In genomic region chr10:101513733-101514132, GRCh38 we compare ENCODE assay signal across 36 cellular contexts.
"Had no signal": no experiment of that assay in that cellular context is flagged by ENCODE, and none has a peak within 500 bp of the region (broad histone marks: within the 10 kb centered on the region; RNA-seq: fewer than 3 reads in every experiment).

No MANE protein-coding gene starts in this region.

- H3K4me3 Mint-ChIP-seq: activated B cell treated with CpG ODN at 0.5 μM for 24 hours; activated CD4-positive, alpha-beta memory T cell treated with anti-CD3 and anti-CD28 coated beads, Interleukin-2, amount 10 ng/mL, durations not matched to agents 7 days and 5 days; activated CD4-positive, alpha-beta T cell treated with anti-CD3 and anti-CD28 coated beads for 36 hours; activated CD4-positive, alpha-beta T cell treated with anti-CD3 and anti-CD28 coated beads, Interleukin-2, amount 10 ng/mL, durations not matched to agents 7 days and 5 days; activated CD8-positive, alpha-beta memory T cell treated with anti-CD3 and anti-CD28 coated beads, Interleukin-2, amount 10 ng/mL, durations not matched to agents 7 days and 5 days; activated CD8-positive, alpha-beta T cell treated with anti-CD3 and anti-CD28 coated beads, Interleukin-2, amount 10 ng/mL, durations not matched to agents 7 days and 5 days; activated naive CD4-positive, alpha-beta T cell treated with anti-CD3 and anti-CD28 coated beads for 36 hours; activated naive CD4-positive, alpha-beta T cell treated with anti-CD3 and anti-CD28 coated beads, Interleukin-2, amount 50 U/mL, for 24 hours; activated naive CD8-positive, alpha-beta T cell; activated naive CD8-positive, alpha-beta T cell treated with anti-CD3 and anti-CD28 coated beads, Interleukin-2, amount 10 ng/mL, durations not matched to agents 7 days and 5 days; activated naive CD8-positive, alpha-beta T cell treated with anti-CD3 and anti-CD28 coated beads, Interleukin-2, amount 50 U/mL, for 24 hours; activated T-cell treated with anti-CD3 and anti-CD28 coated beads, Interleukin-2, amount 50 U/mL, for 24 hours; T-helper 1 cell treated with Interleukin-12 subunit alpha and Interleukin-12 subunit beta and Interleukin-4 antibody, amounts not matched to agents 30 μg/mL and 1 μg/mL, for 36 hours; T-helper 2 cell treated with Interferon-gamma antibody and Interleukin-4, amounts not matched to agents 5 μg/mL and 100 μg/mL, for 36 hours had no signal

- H3K4me1 ChIP-seq: ascending aorta, body of pancreas, breast epithelium had no signal

- H3K9me3 Mint-ChIP-seq: activated B cell treated with CpG ODN at 0.5 μM for 24 hours; activated CD4-positive, alpha-beta memory T cell treated with anti-CD3 and anti-CD28 coated beads, Interleukin-2, amount 10 ng/mL, durations not matched to agents 7 days and 5 days; activated CD4-positive, alpha-beta T cell treated with anti-CD3 and anti-CD28 coated beads, Interleukin-2, amount 10 ng/mL, durations not matched to agents 7 days and 5 days; activated naive CD4-positive, alpha-beta T cell treated with anti-CD3 and anti-CD28 coated beads for 36 hours; activated naive CD4-positive, alpha-beta T cell treated with anti-CD3 and anti-CD28 coated beads, Interleukin-2, amount 50 U/mL, for 24 hours; activated naive CD8-positive, alpha-beta T cell treated with anti-CD3 and anti-CD28 coated beads, Interleukin-2, amount 10 ng/mL, durations not matched to agents 7 days and 5 days; activated naive CD8-positive, alpha-beta T cell treated with anti-CD3 and anti-CD28 coated beads, Interleukin-2, amount 50 U/mL, for 24 hours; activated T-cell treated with anti-CD3 and anti-CD28 coated beads, Interleukin-2, amount 50 U/mL, for 24 hours; activated T-helper 2 cell treated with anti-CD3 and anti-CD28 coated beads, Interferon-gamma antibody, Interleukin-2, Interleukin-4, amounts not matched to agents 10 μg/mL and 5 μg/mL and 100 μg/mL, durations not matched to agents 14 hours and 24 hours and 36 hours; T-helper 1 cell treated with Interleukin-12 subunit alpha and Interleukin-12 subunit beta and Interleukin-4 antibody, amounts not matched to agents 30 μg/mL and 1 μg/mL, for 36 hours; T-helper 2 cell treated with Interferon-gamma antibody and Interleukin-4, amounts not matched to agents 5 μg/mL and 100 μg/mL, for 36 hours had no signal

- H3K27me3 Mint-ChIP-seq: activated B cell treated with CpG ODN at 0.5 μM for 24 hours; activated CD4-positive, alpha-beta memory T cell treated with anti-CD3 and anti-CD28 coated beads, Interleukin-2, amount 10 ng/mL, durations not matched to agents 7 days and 5 days; activated CD4-positive, alpha-beta T cell treated with anti-CD3 and anti-CD28 coated beads for 36 hours; activated CD4-positive, alpha-beta T cell treated with anti-CD3 and anti-CD28 coated beads, Interleukin-2, amount 10 ng/mL, durations not matched to agents 7 days and 5 days; activated CD8-positive, alpha-beta memory T cell treated with anti-CD3 and anti-CD28 coated beads, Interleukin-2, amount 10 ng/mL, durations not matched to agents 7 days and 5 days; activated naive CD4-positive, alpha-beta T cell treated with anti-CD3 and anti-CD28 coated beads, Interleukin-2, amount 50 U/mL, for 24 hours; activated naive CD8-positive, alpha-beta T cell; activated naive CD8-positive, alpha-beta T cell treated with anti-CD3 and anti-CD28 coated beads, Interleukin-2, amount 10 ng/mL, durations not matched to agents 7 days and 5 days; activated naive CD8-positive, alpha-beta T cell treated with anti-CD3 and anti-CD28 coated beads, Interleukin-2, amount 50 U/mL, for 24 hours; activated T-cell treated with anti-CD3 and anti-CD28 coated beads, Interleukin-2, amount 50 U/mL, for 24 hours had no signal

- H3K4me3 ChIP-seq: ascending aorta, body of pancreas, breast epithelium had no signal

- DNase-seq: activated B cell treated with CpG ODN at 0.5 μM for 24 hours; activated CD4-positive, alpha-beta memory T cell treated with anti-CD3 and anti-CD28 coated beads, Interleukin-2, amount 10 ng/mL, durations not matched to agents 7 days and 5 days; activated CD4-positive, alpha-beta T cell treated with anti-CD3 and anti-CD28 coated beads for 1 hour; activated CD4-positive, alpha-beta T cell treated with anti-CD3 and anti-CD28 coated beads for 36 hours; activated CD4-positive, alpha-beta T cell treated with anti-CD3 and anti-CD28 coated beads for 48 hours; activated CD4-positive, alpha-beta T cell treated with anti-CD3 and anti-CD28 coated beads, Interleukin-2, amount 10 ng/mL, durations not matched to agents 7 days and 5 days; activated CD4-positive, alpha-beta T cell treated with anti-CD3 and anti-CD28 coated beads, Interleukin-2, amount 50 U/mL, for 48 hours; activated CD8-positive, alpha-beta memory T cell treated with anti-CD3 and anti-CD28 coated beads for 24 hours; activated CD8-positive, alpha-beta memory T cell treated with anti-CD3 and anti-CD28 coated beads, Interleukin-2, amount 10 ng/mL, durations not matched to agents 7 days and 5 days; activated CD8-positive, alpha-beta memory T cell treated with anti-CD3 and anti-CD28 coated beads, Interleukin-2, amount 50 U/mL, for 48 hours; activated CD8-positive, alpha-beta T cell treated with anti-CD3 and anti-CD28 coated beads, Interleukin-2, amount 10 ng/mL, durations not matched to agents 7 days and 5 days; activated effector memory CD4-positive, alpha-beta T cell treated with Interleukin-2 at 50 U/mL for 16 hours; activated gamma-delta T cell; activated naive CD4-positive, alpha-beta T cell; activated naive CD4-positive, alpha-beta T cell treated with anti-CD3 and anti-CD28 coated beads for 36 hours; activated naive CD8-positive, alpha-beta T cell treated with anti-CD3 and anti-CD28 coated beads, Interleukin-2, amount 10 ng/mL, durations not matched to agents 7 days and 5 days; activated naive CD8-positive, alpha-beta T cell treated with anti-CD3 and anti-CD28 coated beads, Interleukin-2, amount 50 U/mL, for 24 hours; activated T-cell treated with anti-CD3 and anti-CD28 coated beads, Interleukin-2, amount 50 U/mL, for 24 hours; activated T-cell treated with anti-CD3 and anti-CD28 coated beads, Interleukin-2, amount 50 U/mL, for 48 hours; amygdala; anterior cingulate cortex; body of pancreas; brain microvascular endothelial cell; central memory CD4-positive, alpha-beta T cell; T-helper 1 cell; T-helper 2 cell; T-helper 9 cell had no signal

- H3K4me1 Mint-ChIP-seq: activated B cell treated with CpG ODN at 0.5 μM for 24 hours; activated CD4-positive, alpha-beta memory T cell treated with anti-CD3 and anti-CD28 coated beads, Interleukin-2, amount 10 ng/mL, durations not matched to agents 7 days and 5 days; activated CD4-positive, alpha-beta T cell treated with anti-CD3 and anti-CD28 coated beads for 36 hours; activated CD4-positive, alpha-beta T cell treated with anti-CD3 and anti-CD28 coated beads, Interleukin-2, amount 10 ng/mL, durations not matched to agents 7 days and 5 days; activated CD8-positive, alpha-beta memory T cell treated with anti-CD3 and anti-CD28 coated beads, Interleukin-2, amount 10 ng/mL, durations not matched to agents 7 days and 5 days; activated naive CD4-positive, alpha-beta T cell treated with anti-CD3 and anti-CD28 coated beads, Interleukin-2, amount 50 U/mL, for 24 hours; activated naive CD8-positive, alpha-beta T cell treated with anti-CD3 and anti-CD28 coated beads, Interleukin-2, amount 10 ng/mL, durations not matched to agents 7 days and 5 days; activated naive CD8-positive, alpha-beta T cell treated with anti-CD3 and anti-CD28 coated beads, Interleukin-2, amount 50 U/mL, for 24 hours had no signal

- ATAC-seq: activated CD4-positive, alpha-beta T cell treated with anti-CD3 and anti-CD28 coated beads for 36 hours; activated CD8-positive, alpha-beta memory T cell treated with anti-CD3 and anti-CD28 coated beads, Interleukin-2, amount 10 ng/mL, durations not matched to agents 7 days and 5 days; activated CD8-positive, alpha-beta T cell treated with anti-CD3 and anti-CD28 coated beads, Interleukin-2, amount 10 ng/mL, durations not matched to agents 7 days and 5 days; activated naive CD8-positive, alpha-beta T cell treated with anti-CD3 and anti-CD28 coated beads, Interleukin-2, amount 50 U/mL, for 24 hours; body of pancreas had no signal

- H3K36me3 Mint-ChIP-seq: activated CD8-positive, alpha-beta memory T cell treated with anti-CD3 and anti-CD28 coated beads, Interleukin-2, amount 10 ng/mL, durations not matched to agents 7 days and 5 days; activated naive CD8-positive, alpha-beta T cell treated with anti-CD3 and anti-CD28 coated beads, Interleukin-2, amount 10 ng/mL, durations not matched to agents 7 days and 5 days had no signal

- H3K9me3 ChIP-seq: body of pancreas, breast epithelium had no signal

- H3K27me3 ChIP-seq: ascending aorta, body of pancreas, brain microvascular endothelial cell, breast epithelium had no signal

- H3K27ac Mint-ChIP-seq: activated B cell treated with CpG ODN at 0.5 μM for 24 hours; activated CD4-positive, alpha-beta memory T cell treated with anti-CD3 and anti-CD28 coated beads, Interleukin-2, amount 10 ng/mL, durations not matched to agents 7 days and 5 days; activated CD4-positive, alpha-beta T cell treated with anti-CD3 and anti-CD28 coated beads for 36 hours; activated CD4-positive, alpha-beta T cell treated with anti-CD3 and anti-CD28 coated beads, Interleukin-2, amount 10 ng/mL, durations not matched to agents 7 days and 5 days; activated CD8-positive, alpha-beta memory T cell treated with anti-CD3 and anti-CD28 coated beads, Interleukin-2, amount 10 ng/mL, durations not matched to agents 7 days and 5 days; activated CD8-positive, alpha-beta T cell treated with anti-CD3 and anti-CD28 coated beads, Interleukin-2, amount 10 ng/mL, durations not matched to agents 7 days and 5 days; activated naive CD4-positive, alpha-beta T cell treated with anti-CD3 and anti-CD28 coated beads for 36 hours; activated naive CD4-positive, alpha-beta T cell treated with anti-CD3 and anti-CD28 coated beads, Interleukin-2, amount 50 U/mL, for 24 hours; activated naive CD8-positive, alpha-beta T cell; activated naive CD8-positive, alpha-beta T cell treated with anti-CD3 and anti-CD28 coated beads, Interleukin-2, amount 10 ng/mL, durations not matched to agents 7 days and 5 days; activated naive CD8-positive, alpha-beta T cell treated with anti-CD3 and anti-CD28 coated beads, Interleukin-2, amount 50 U/mL, for 24 hours; activated T-cell treated with anti-CD3 and anti-CD28 coated beads, Interleukin-2, amount 50 U/mL, for 24 hours; activated T-helper 2 cell treated with anti-CD3 and anti-CD28 coated beads, Interferon-gamma antibody, Interleukin-2, Interleukin-4, amounts not matched to agents 10 μg/mL and 5 μg/mL and 100 μg/mL, durations not matched to agents 14 hours and 24 hours and 36 hours; T-helper 1 cell treated with Interleukin-12 subunit alpha and Interleukin-12 subunit beta and Interleukin-4 antibody, amounts not matched to agents 30 μg/mL and 1 μg/mL, for 36 hours; T-helper 2 cell treated with Interferon-gamma antibody and Interleukin-4, amounts not matched to agents 5 μg/mL and 100 μg/mL, for 36 hours had no signal

- FAIRE-seq: TTC549 had no signal

- H3K36me3 ChIP-seq: brain microvascular endothelial cell had no signal

- H3K27ac ChIP-seq: ascending aorta, body of pancreas, brain microvascular endothelial cell, breast epithelium, VCaP had no signal
